ENCODE assay signal across 1 cellular context in genomic region chr9:109973336-109973735, GRCh38.
TF ChIP-seq lines count a peak whose summit lies in the region.

No MANE protein-coding gene starts in this region.

TF ChIP-seq in GM12878, 131 proteins besides CTCF, POLR2A, EP300 and RAD21 (continued from another document):
- TF ChIP-seq, protein P1, sequence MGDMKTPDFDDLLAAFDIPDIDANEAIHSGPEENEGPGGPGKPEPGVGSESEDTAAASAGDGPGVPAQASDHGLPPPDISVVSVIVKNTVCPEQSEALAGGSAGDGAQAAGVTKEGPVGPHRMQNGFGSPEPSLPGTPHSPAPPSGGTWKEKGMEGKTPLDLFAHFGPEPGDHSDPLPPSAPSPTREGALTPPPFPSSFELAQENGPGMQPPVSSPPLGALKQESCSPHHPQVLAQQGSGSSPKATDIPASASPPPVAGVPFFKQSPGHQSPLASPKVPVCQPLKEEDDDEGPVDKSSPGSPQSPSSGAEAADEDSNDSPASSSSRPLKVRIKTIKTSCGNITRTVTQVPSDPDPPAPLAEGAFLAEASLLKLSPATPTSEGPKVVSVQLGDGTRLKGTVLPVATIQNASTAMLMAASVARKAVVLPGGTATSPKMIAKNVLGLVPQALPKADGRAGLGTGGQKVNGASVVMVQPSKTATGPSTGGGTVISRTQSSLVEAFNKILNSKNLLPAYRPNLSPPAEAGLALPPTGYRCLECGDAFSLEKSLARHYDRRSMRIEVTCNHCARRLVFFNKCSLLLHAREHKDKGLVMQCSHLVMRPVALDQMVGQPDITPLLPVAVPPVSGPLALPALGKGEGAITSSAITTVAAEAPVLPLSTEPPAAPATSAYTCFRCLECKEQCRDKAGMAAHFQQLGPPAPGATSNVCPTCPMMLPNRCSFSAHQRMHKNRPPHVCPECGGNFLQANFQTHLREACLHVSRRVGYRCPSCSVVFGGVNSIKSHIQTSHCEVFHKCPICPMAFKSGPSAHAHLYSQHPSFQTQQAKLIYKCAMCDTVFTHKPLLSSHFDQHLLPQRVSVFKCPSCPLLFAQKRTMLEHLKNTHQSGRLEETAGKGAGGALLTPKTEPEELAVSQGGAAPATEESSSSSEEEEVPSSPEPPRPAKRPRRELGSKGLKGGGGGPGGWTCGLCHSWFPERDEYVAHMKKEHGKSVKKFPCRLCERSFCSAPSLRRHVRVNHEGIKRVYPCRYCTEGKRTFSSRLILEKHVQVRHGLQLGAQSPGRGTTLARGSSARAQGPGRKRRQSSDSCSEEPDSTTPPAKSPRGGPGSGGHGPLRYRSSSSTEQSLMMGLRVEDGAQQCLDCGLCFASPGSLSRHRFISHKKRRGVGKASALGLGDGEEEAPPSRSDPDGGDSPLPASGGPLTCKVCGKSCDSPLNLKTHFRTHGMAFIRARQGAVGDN (IDR thresholded peaks at IDR 0.05): peak; percentile 24; the same call in 1 of the 2 replicates
- TF ChIP-seq ZNF592 (IDR thresholded peaks at IDR 0.05) (no peak), ZNF274 (IDR thresholded peaks at IDR 0.05; ENCODE audit: insufficient read depth, insufficient read length) (no peak), NR2C2 (IDR thresholded peaks at IDR 0.05; ENCODE audit: borderline replicate concordance, control insufficient read depth, insufficient read length, low read depth) (no peak), IKZF2 (IDR thresholded peaks at IDR 0.05) (no peak), E2F4 (IDR thresholded peaks at IDR 0.05; ENCODE audit: low read depth, low read length) (no peak), FOXM1 (IDR thresholded peaks at IDR 0.05; ENCODE audit: low read depth, low read length) (no peak), TCF3 (IDR thresholded peaks at IDR 0.05; ENCODE audit: borderline replicate concordance, insufficient read depth, low read depth, low read length) (no peak), RCOR1 (conservative IDR thresholded peaks at IDR 0.05; ENCODE audit: low read depth, low read length) (no peak), ATF3 (IDR thresholded peaks at IDR 0.05; ENCODE audit: borderline replicate concordance, extremely low read depth, low read depth, low read length) (peak; percentile 15; the same call in 1 of the 2 replicates), BRCA1 (IDR thresholded peaks at IDR 0.05; ENCODE audit: low read depth, low read length) (0 out of 2 replicates have a peak, but pooled peaks have one; percentile 18), RAD51 (IDR thresholded peaks at IDR 0.05) (peak; percentile 64; the same call in 1 of the 2 replicates), PML (IDR thresholded peaks at IDR 0.05; ENCODE audit: low read length) (no peak), MTA2 (IDR thresholded peaks at IDR 0.05; ENCODE audit: low read depth) (no peak), USF2 (IDR thresholded peaks at IDR 0.05; ENCODE audit: borderline replicate concordance, low read depth, low read length) (peak; percentile 33; the same call in 1 of the 2 replicates), IKZF1 (conservative IDR thresholded peaks at IDR 0.05) (no peak), MEF2A (IDR thresholded peaks at IDR 0.05; ENCODE audit: insufficient read depth, low read depth, low read length) (no peak), CBFB (IDR thresholded peaks at IDR 0.05; ENCODE audit: low read depth) (no peak), CHD4 (IDR thresholded peaks at IDR 0.05) (no peak), CBX5 (IDR thresholded peaks at IDR 0.05; ENCODE audit: low read depth) (no peak), ASH2L (IDR thresholded peaks at IDR 0.05; ENCODE audit: borderline replicate concordance, low read depth) (no peak), TCF12 (IDR thresholded peaks at IDR 0.05; ENCODE audit: low read depth, low read length) (no peak), SREBF1 (IDR thresholded peaks at IDR 0.05; ENCODE audit: low read length) (no peak), PAX5 (IDR thresholded peaks at IDR 0.05; ENCODE audit: borderline replicate concordance, low read depth, low read length) (no peak), FOXK2 (IDR thresholded peaks at IDR 0.05) (no peak), SMC3 (IDR thresholded peaks at IDR 0.05; ENCODE audit: borderline replicate concordance, low read length) (no peak), BCL11A (IDR thresholded peaks at IDR 0.05; ENCODE audit: low read depth, low read length) (no peak), HCFC1 (IDR thresholded peaks at IDR 0.05; ENCODE audit: low read length) (no peak), ZNF207 (IDR thresholded peaks at IDR 0.05; ENCODE audit: borderline replicate concordance) (no peak), NR2F1 (conservative IDR thresholded peaks at IDR 0.05) (no peak), TCF7 (IDR thresholded peaks at IDR 0.05; ENCODE audit: borderline replicate concordance) (no peak), GATAD2B (conservative IDR thresholded peaks at IDR 0.05; ENCODE audit: low read depth) (no peak), ZSCAN29 (IDR thresholded peaks at IDR 0.05) (no peak)
- TF ChIP-seq, protein P2, sequence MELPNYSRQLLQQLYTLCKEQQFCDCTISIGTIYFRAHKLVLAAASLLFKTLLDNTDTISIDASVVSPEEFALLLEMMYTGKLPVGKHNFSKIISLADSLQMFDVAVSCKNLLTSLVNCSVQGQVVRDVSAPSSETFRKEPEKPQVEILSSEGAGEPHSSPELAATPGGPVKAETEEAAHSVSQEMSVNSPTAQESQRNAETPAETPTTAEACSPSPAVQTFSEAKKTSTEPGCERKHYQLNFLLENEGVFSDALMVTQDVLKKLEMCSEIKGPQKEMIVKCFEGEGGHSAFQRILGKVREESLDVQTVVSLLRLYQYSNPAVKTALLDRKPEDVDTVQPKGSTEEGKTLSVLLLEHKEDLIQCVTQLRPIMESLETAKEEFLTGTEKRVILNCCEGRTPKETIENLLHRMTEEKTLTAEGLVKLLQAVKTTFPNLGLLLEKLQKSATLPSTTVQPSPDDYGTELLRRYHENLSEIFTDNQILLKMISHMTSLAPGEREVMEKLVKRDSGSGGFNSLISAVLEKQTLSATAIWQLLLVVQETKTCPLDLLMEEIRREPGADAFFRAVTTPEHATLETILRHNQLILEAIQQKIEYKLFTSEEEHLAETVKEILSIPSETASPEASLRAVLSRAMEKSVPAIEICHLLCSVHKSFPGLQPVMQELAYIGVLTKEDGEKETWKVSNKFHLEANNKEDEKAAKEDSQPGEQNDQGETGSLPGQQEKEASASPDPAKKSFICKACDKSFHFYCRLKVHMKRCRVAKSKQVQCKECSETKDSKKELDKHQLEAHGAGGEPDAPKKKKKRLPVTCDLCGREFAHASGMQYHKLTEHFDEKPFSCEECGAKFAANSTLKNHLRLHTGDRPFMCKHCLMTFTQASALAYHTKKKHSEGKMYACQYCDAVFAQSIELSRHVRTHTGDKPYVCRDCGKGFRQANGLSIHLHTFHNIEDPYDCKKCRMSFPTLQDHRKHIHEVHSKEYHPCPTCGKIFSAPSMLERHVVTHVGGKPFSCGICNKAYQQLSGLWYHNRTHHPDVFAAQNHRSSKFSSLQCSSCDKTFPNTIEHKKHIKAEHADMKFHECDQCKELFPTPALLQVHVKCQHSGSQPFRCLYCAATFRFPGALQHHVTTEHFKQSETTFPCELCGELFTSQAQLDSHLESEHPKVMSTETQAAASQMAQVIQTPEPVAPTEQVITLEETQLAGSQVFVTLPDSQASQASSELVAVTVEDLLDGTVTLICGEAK (IDR thresholded peaks at IDR 0.05; ENCODE audit: borderline replicate concordance): no peak
- TF ChIP-seq, protein P3, sequence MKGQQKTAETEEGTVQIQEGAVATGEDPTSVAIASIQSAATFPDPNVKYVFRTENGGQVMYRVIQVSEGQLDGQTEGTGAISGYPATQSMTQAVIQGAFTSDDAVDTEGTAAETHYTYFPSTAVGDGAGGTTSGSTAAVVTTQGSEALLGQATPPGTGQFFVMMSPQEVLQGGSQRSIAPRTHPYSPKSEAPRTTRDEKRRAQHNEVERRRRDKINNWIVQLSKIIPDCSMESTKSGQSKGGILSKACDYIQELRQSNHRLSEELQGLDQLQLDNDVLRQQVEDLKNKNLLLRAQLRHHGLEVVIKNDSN (IDR thresholded peaks at IDR 0.05; ENCODE audit: borderline replicate concordance, extremely low read length, insufficient read depth, low read depth, low read length): peak; percentile 72
- TF ChIP-seq, protein P4, sequence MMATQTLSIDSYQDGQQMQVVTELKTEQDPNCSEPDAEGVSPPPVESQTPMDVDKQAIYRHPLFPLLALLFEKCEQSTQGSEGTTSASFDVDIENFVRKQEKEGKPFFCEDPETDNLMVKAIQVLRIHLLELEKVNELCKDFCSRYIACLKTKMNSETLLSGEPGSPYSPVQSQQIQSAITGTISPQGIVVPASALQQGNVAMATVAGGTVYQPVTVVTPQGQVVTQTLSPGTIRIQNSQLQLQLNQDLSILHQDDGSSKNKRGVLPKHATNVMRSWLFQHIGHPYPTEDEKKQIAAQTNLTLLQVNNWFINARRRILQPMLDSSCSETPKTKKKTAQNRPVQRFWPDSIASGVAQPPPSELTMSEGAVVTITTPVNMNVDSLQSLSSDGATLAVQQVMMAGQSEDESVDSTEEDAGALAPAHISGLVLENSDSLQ (IDR thresholded peaks at IDR 0.05): no peak
- TF ChIP-seq, protein P5, sequence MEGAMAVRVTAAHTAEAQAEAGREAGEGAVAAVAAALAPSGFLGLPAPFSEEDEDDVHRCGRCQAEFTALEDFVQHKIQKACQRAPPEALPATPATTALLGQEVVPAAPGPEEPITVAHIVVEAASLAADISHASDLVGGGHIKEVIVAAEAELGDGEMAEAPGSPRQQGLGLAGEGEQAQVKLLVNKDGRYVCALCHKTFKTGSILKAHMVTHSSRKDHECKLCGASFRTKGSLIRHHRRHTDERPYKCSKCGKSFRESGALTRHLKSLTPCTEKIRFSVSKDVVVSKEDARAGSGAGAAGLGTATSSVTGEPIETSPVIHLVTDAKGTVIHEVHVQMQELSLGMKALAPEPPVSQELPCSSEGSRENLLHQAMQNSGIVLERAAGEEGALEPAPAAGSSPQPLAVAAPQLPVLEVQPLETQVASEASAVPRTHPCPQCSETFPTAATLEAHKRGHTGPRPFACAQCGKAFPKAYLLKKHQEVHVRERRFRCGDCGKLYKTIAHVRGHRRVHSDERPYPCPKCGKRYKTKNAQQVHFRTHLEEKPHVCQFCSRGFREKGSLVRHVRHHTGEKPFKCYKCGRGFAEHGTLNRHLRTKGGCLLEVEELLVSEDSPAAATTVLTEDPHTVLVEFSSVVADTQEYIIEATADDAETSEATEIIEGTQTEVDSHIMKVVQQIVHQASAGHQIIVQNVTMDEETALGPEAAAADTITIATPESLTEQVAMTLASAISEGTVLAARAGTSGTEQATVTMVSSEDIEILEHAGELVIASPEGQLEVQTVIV (IDR thresholded peaks at IDR 0.05; ENCODE audit: borderline replicate concordance, partially characterized antibody): no peak
